Comparison of ENCODE assay signal across 28 cellular contexts in genomic region chr10:4953405-4953804, GRCh38. TPM values are rescaled to one million over a fixed set of nuclear protein-coding genes. Genes with fewer than 3 reads are reported as not detected.
"Had no signal": no experiment of that assay in that cellular context is flagged by ENCODE, and none has a peak within 500 bp of the region (broad histone marks: within the 10 kb centered on the region; RNA-seq: fewer than 3 reads in every experiment).

No MANE protein-coding gene starts in this region.

- H3K79me2 ChIP-seq: parathyroid adenoma had no signal

- H3K36me3 ChIP-seq: neural progenitor cell, ovary, spleen, suprapubic skin, tibial artery, transverse colon, upper lobe of right lung, uterus had no signal

- H3K9ac ChIP-seq: neural progenitor cell, parathyroid adenoma had no signal

- DNase-seq: natural killer cell; occipital lobe; ovary; posterior cingulate gyrus; psoas muscle; right cardiac atrium; spleen; stimulated activated CD4-positive, alpha-beta T cell treated with anti-CD3 and anti-CD28 coated beads, Interleukin-12 subunit alpha, Interleukin-12 subunit beta, amount 100 ng/mL, for 4 hours; stimulated activated CD4-positive, alpha-beta T cell treated with anti-CD3 and anti-CD28 coated beads, Interleukin-1b, Interleukin-23, amount 100 ng/mL, for 48 hours; stimulated activated CD4-positive, alpha-beta T cell treated with anti-CD3 and anti-CD28 coated beads, Interleukin-4, amount 100 ng/mL, for 1 hour; stimulated activated CD4-positive, alpha-beta T cell treated with anti-CD3 and anti-CD28 coated beads, Interleukin-4, amount 100 ng/mL, for 4 hours; stimulated activated CD8-positive, alpha-beta memory T cell treated with anti-CD3 and anti-CD28 coated beads, Interleukin-4, amount 100 ng/mL, for 48 hours; stimulated activated naive CD4-positive, alpha-beta T cell; stimulated activated naive CD8-positive, alpha-beta T cell treated with anti-CD3 and anti-CD28 coated beads, Interleukin-15, amount 100 ng/mL, for 72 hours; stimulated activated naive CD8-positive, alpha-beta T cell treated with anti-CD3 and anti-CD28 coated beads, Interleukin-15, Interleukin-2, amounts not matched to agents 100 U/mL and 50 U/mL, for 24 hours; substantia nigra; testis; tibial artery; transverse colon; upper lobe of right lung; uterus had no signal

- ATAC-seq: natural killer cell; psoas muscle; right cardiac atrium; sciatic nerve; stimulated activated memory B cell treated with anti-CD40 and anti-IgM and Interleukin-4, amounts not matched to agents 10 μg/mL and 1 μg/mL and 100 μg/mL, for 72 hours; stimulated activated naive CD8-positive, alpha-beta T cell treated with anti-CD3 and anti-CD28 coated beads, Interleukin-15, amount 100 ng/mL, for 72 hours; stimulated activated naive CD8-positive, alpha-beta T cell treated with anti-CD3 and anti-CD28 coated beads, Interleukin-15, Interleukin-2, amounts not matched to agents 100 U/mL and 50 U/mL, for 24 hours; upper lobe of right lung had no signal

- H3K4me3 ChIP-seq: neural progenitor cell, ovary, psoas muscle, skin epidermis, smooth muscle cell, spleen, suprapubic skin, testis, tibial artery, transverse colon, upper lobe of right lung, uterus had no signal

- H3K4me1 ChIP-seq: neural progenitor cell, parathyroid adenoma, spleen, uterus had no signal

- H3K4me2 ChIP-seq: neural progenitor cell, smooth muscle cell had no signal

- H3K27ac ChIP-seq: neural progenitor cell, ovary, parathyroid adenoma, psoas muscle, skin epidermis, spleen, suprapubic skin, testis, tibial artery, transverse colon, upper lobe of right lung, uterus had no signal

- H2AFZ ChIP-seq: neural progenitor cell, parathyroid adenoma had no signal

- H3K9me3 ChIP-seq: ovary, psoas muscle, spleen, suprapubic skin, testis, tibial artery, transverse colon, upper lobe of right lung, uterus had no signal

- H3K27me3 ChIP-seq: neural progenitor cell, ovary, spleen, suprapubic skin, testis, tibial artery, transverse colon, upper lobe of right lung, uterus had no signal

RNA-seq across cellular contexts. Expression of gene AKR1C2, which starts 50.3 kb away (rescaled TPM):
- total RNA-seq: natural killer cell had no signal
